Comparison of ENCODE assay signal across 36 cellular contexts in the genomic region with DNA sequence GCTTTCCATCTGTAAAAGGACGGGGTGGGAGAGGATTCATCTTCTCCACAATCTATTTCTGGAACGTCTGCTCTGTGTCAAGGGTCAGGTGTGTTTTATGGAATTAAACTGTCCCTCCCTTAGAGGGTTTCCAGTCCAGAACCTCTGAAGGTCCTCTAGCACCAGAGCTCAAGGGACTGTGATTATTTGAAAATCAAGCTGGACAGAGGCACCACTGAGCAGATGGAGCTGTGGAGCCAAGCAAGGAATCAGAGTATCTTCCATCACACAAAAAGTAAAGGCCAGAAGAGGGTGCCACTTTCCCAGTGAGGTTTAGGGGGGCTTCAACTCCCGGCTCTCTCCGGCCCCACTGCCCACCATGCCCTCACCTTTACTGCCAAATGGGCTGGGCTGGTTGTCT. TPM values are rescaled to one million over a fixed set of nuclear protein-coding genes. Genes with fewer than 3 reads are reported as not detected.
"Had no signal": no experiment of that assay in that cellular context is flagged by ENCODE, and none has a peak within 500 bp of the region (broad histone marks: within the 10 kb centered on the region; RNA-seq: fewer than 3 reads in every experiment).

No MANE protein-coding gene starts in this region.

- DNase-seq: activated B cell treated with CpG ODN at 0.5 μM for 24 hours; activated CD4-positive, alpha-beta memory T cell treated with anti-CD3 and anti-CD28 coated beads for 36 hours; activated CD4-positive, alpha-beta T cell treated with anti-CD3 and anti-CD28 coated beads for 4 hours; activated CD4-positive, alpha-beta T cell treated with anti-CD3 and anti-CD28 coated beads, Interleukin-2, amount 10 ng/mL, durations not matched to agents 24 days and 14 days; activated CD4-positive, alpha-beta T cell treated with anti-CD3 and anti-CD28 coated beads, Interleukin-2, amount 50 U/mL, for 1 hour; activated CD4-positive, alpha-beta T cell treated with anti-CD3 and anti-CD28 coated beads, Interleukin-2, amount 50 U/mL, for 4 hours; activated CD4-positive, CD25-positive, alpha-beta regulatory T cell treated with anti-CD3 and anti-CD28 coated beads, Interleukin-2, amount 50 U/mL, for 72 hours; activated CD8-positive, alpha-beta memory T cell treated with anti-CD3 and anti-CD28 coated beads, Interleukin-2, amount 10 ng/mL, durations not matched to agents 7 days and 5 days; activated CD8-positive, alpha-beta T cell treated with anti-CD3 and anti-CD28 coated beads for 36 hours; activated effector memory CD4-positive, alpha-beta T cell treated with anti-CD3 and anti-CD28 coated beads, Interleukin-2, amount 50 U/mL, for 16 hours; activated gamma-delta T cell treated with Interleukin-2 at 50 U/mL for 16 hours; activated naive CD4-positive, alpha-beta T cell; activated naive CD4-positive, alpha-beta T cell treated with anti-CD3 and anti-CD28 coated beads for 36 hours; activated naive CD4-positive, alpha-beta T cell treated with anti-CD3 and anti-CD28 coated beads, Interleukin-2, amount 50 U/mL, for 16 hours; activated naive CD8-positive, alpha-beta T cell treated with anti-CD3 and anti-CD28 coated beads for 36 hours; activated T-cell treated with anti-CD3 and anti-CD28 coated beads for 4 hours; activated T-cell treated with anti-CD3 and anti-CD28 coated beads, Interleukin-2, amount 50 U/mL, for 1 hour; activated T-cell treated with anti-CD3 and anti-CD28 coated beads, Interleukin-2, amount 50 U/mL, for 4 hours; activated T-cell treated with anti-CD3 and anti-CD28 coated beads, Interleukin-2, amount 50 U/mL, for 72 hours; amniotic stem cell; aorta; body of pancreas; brain microvascular endothelial cell; caudate nucleus; cerebellar nuclear complex; T-helper 2 cell; T-helper 9 cell had no signal

- H3K36me3 ChIP-seq: adrenal gland, brain microvascular endothelial cell, breast epithelium, cardiac muscle cell had no signal

- H3K4me3 ChIP-seq: adrenal gland, body of pancreas, breast epithelium, cardiac muscle cell had no signal

- H3K27ac ChIP-seq: adrenal gland, body of pancreas, brain microvascular endothelial cell, breast epithelium, cardiac muscle cell, VCaP had no signal

- H3K4me1 ChIP-seq: adrenal gland, body of pancreas, breast epithelium had no signal

- H3K9me3 ChIP-seq: adrenal gland, body of pancreas, breast epithelium had no signal

- ATAC-seq: activated CD8-positive, alpha-beta memory T cell treated with anti-CD3 and anti-CD28 coated beads, Interleukin-2, amount 10 ng/mL, durations not matched to agents 7 days and 5 days; activated CD8-positive, alpha-beta T cell treated with anti-CD3 and anti-CD28 coated beads for 36 hours; activated naive CD4-positive, alpha-beta T cell treated with anti-CD3 and anti-CD28 coated beads, Interleukin-2, amount 50 U/mL, for 72 hours; activated T-cell treated with anti-CD3 and anti-CD28 coated beads, Interleukin-2, amount 50 U/mL, for 4 hours; activated T-cell treated with anti-CD3 and anti-CD28 coated beads, Interleukin-2, amount 50 U/mL, for 72 hours; activated T-helper 17 cell treated with anti-CD3 and anti-CD28 coated beads, Interleukin-2, amount 50 U/mL, for 72 hours; body of pancreas had no signal

- H3K27me3 ChIP-seq: adrenal gland, body of pancreas had no signal

RNA-seq across cellular contexts. Expression of a gene that starts 6.8 kb away (rescaled TPM):
- total RNA-seq: activated B cell treated with CpG ODN at 0.5 μM for 24 hours; activated CD4-positive, alpha-beta memory T cell treated with anti-CD3 and anti-CD28 coated beads for 36 hours; activated CD4-positive, alpha-beta T cell treated with anti-CD3 and anti-CD28 coated beads, Interleukin-2, amount 10 ng/mL, durations not matched to agents 24 days and 14 days; activated CD8-positive, alpha-beta memory T cell treated with anti-CD3 and anti-CD28 coated beads, Interleukin-2, amount 10 ng/mL, durations not matched to agents 7 days and 5 days; activated CD8-positive, alpha-beta T cell treated with anti-CD3 and anti-CD28 coated beads for 36 hours; activated naive CD4-positive, alpha-beta T cell treated with anti-CD3 and anti-CD28 coated beads for 36 hours; activated naive CD4-positive, alpha-beta T cell treated with anti-CD3 and anti-CD28 coated beads, Interleukin-2, amount 50 U/mL, for 72 hours; activated naive CD8-positive, alpha-beta T cell treated with anti-CD3 and anti-CD28 coated beads for 36 hours; activated T-cell treated with anti-CD3 and anti-CD28 coated beads, Interleukin-2, amount 50 U/mL, for 4 hours; activated T-cell treated with anti-CD3 and anti-CD28 coated beads, Interleukin-2, amount 50 U/mL, for 72 hours; activated T-helper 1 cell treated with anti-CD3 and anti-CD28 coated beads, Interleukin-12 subunit alpha, Interleukin-12 subunit beta, Interleukin-2, Interleukin-4 antibody, amounts not matched to agents 30 ng/mL and 10 ng/mL and 1 ng/mL, durations not matched to agents 14 hours and 24 hours and 36 hours; activated T-helper 17 cell treated with anti-CD3 and anti-CD28 coated beads, Interleukin-2, amount 50 U/mL, for 72 hours; adrenal gland; aorta; astrocyte; breast epithelium; cardiac muscle cell; chondrocyte had no signal
- polyA plus RNA-seq: adrenal gland, aorta, cardiac muscle cell had no signal
